Comparison of ENCODE assay signal across 34 cellular contexts in genomic region chr15:34659056-34659455, GRCh38.
"Had no signal": no experiment of that assay in that cellular context is flagged by ENCODE, and none has a peak within 500 bp of the region (broad histone marks: within the 10 kb centered on the region; RNA-seq: fewer than 3 reads in every experiment).

No MANE protein-coding gene starts in this region.

- H3K27me3 ChIP-seq: ascending aorta, cardiac muscle cell had no signal

- H3K4me1 ChIP-seq: ascending aorta had no signal

- ATAC-seq: activated CD8-positive, alpha-beta T cell treated with anti-CD3 and anti-CD28 coated beads for 36 hours; activated naive CD8-positive, alpha-beta T cell treated with anti-CD3 and anti-CD28 coated beads, Interleukin-2, amount 50 U/mL, for 24 hours; T-cell; T-helper 17 cell had no signal

- H3K36me3 ChIP-seq: ascending aorta, cardiac muscle cell had no signal

- H3K4me3 ChIP-seq: ascending aorta, cardiac muscle cell had no signal

- H3K9me3 Mint-ChIP-seq: activated B cell treated with CpG ODN at 0.5 μM for 24 hours; activated CD4-positive, alpha-beta memory T cell treated with anti-CD3 and anti-CD28 coated beads for 36 hours; activated CD4-positive, alpha-beta T cell treated with anti-CD3 and anti-CD28 coated beads, Interleukin-2, amount 10 ng/mL, durations not matched to agents 24 days and 14 days; activated CD8-positive, alpha-beta T cell treated with anti-CD3 and anti-CD28 coated beads for 36 hours; activated naive CD4-positive, alpha-beta T cell treated with anti-CD3 and anti-CD28 coated beads, Interleukin-2, amount 10 ng/mL, durations not matched to agents 7 days and 5 days; activated naive CD4-positive, alpha-beta T cell treated with anti-CD3 and anti-CD28 coated beads, Interleukin-2, amount 50 U/mL, for 24 hours; activated naive CD8-positive, alpha-beta T cell treated with anti-CD3 and anti-CD28 coated beads, Interleukin-2, amount 10 ng/mL, durations not matched to agents 7 days and 5 days; activated naive CD8-positive, alpha-beta T cell treated with anti-CD3 and anti-CD28 coated beads, Interleukin-2, amount 50 U/mL, for 24 hours; activated T-cell treated with anti-CD3 and anti-CD28 coated beads, Interleukin-2, amount 50 U/mL, for 24 hours; activated T-helper 2 cell treated with anti-CD3 and anti-CD28 coated beads, Interferon-gamma antibody, Interleukin-2, Interleukin-4, amounts not matched to agents 10 μg/mL and 5 μg/mL and 100 μg/mL, durations not matched to agents 14 hours and 24 hours and 36 hours; central memory CD8-positive, alpha-beta T cell; T-cell had no signal

- H3K27ac Mint-ChIP-seq: activated B cell treated with CpG ODN at 0.5 μM for 24 hours; activated CD4-positive, alpha-beta memory T cell treated with anti-CD3 and anti-CD28 coated beads for 36 hours; activated CD4-positive, alpha-beta T cell treated with anti-CD3 and anti-CD28 coated beads, Interleukin-2, amount 10 ng/mL, durations not matched to agents 24 days and 14 days; activated CD8-positive, alpha-beta T cell treated with anti-CD3 and anti-CD28 coated beads for 36 hours; activated naive CD4-positive, alpha-beta T cell treated with anti-CD3 and anti-CD28 coated beads, Interleukin-2, amount 10 ng/mL, durations not matched to agents 7 days and 5 days; activated naive CD4-positive, alpha-beta T cell treated with anti-CD3 and anti-CD28 coated beads, Interleukin-2, amount 50 U/mL, for 24 hours; activated naive CD8-positive, alpha-beta T cell; activated naive CD8-positive, alpha-beta T cell treated with anti-CD3 and anti-CD28 coated beads, Interleukin-2, amount 10 ng/mL, durations not matched to agents 7 days and 5 days; activated naive CD8-positive, alpha-beta T cell treated with anti-CD3 and anti-CD28 coated beads, Interleukin-2, amount 50 U/mL, for 24 hours; activated T-cell treated with anti-CD3 and anti-CD28 coated beads, Interleukin-2, amount 50 U/mL, for 24 hours; activated T-helper 2 cell treated with anti-CD3 and anti-CD28 coated beads, Interferon-gamma antibody, Interleukin-2, Interleukin-4, amounts not matched to agents 10 μg/mL and 5 μg/mL and 100 μg/mL, durations not matched to agents 14 hours and 24 hours and 36 hours; brain; T-cell; T-helper 17 cell had no signal

- H3K4me3 Mint-ChIP-seq: activated B cell treated with CpG ODN at 0.5 μM for 24 hours; activated CD4-positive, alpha-beta memory T cell treated with anti-CD3 and anti-CD28 coated beads for 36 hours; activated CD4-positive, alpha-beta T cell treated with anti-CD3 and anti-CD28 coated beads, Interleukin-2, amount 10 ng/mL, durations not matched to agents 24 days and 14 days; activated CD8-positive, alpha-beta T cell treated with anti-CD3 and anti-CD28 coated beads for 36 hours; activated naive CD4-positive, alpha-beta T cell treated with anti-CD3 and anti-CD28 coated beads, Interleukin-2, amount 10 ng/mL, durations not matched to agents 7 days and 5 days; activated naive CD4-positive, alpha-beta T cell treated with anti-CD3 and anti-CD28 coated beads, Interleukin-2, amount 50 U/mL, for 24 hours; activated naive CD8-positive, alpha-beta T cell; activated naive CD8-positive, alpha-beta T cell treated with anti-CD3 and anti-CD28 coated beads, Interleukin-2, amount 10 ng/mL, durations not matched to agents 7 days and 5 days; activated naive CD8-positive, alpha-beta T cell treated with anti-CD3 and anti-CD28 coated beads, Interleukin-2, amount 50 U/mL, for 24 hours; activated T-cell treated with anti-CD3 and anti-CD28 coated beads, Interleukin-2, amount 50 U/mL, for 24 hours; brain; central memory CD8-positive, alpha-beta T cell; T-cell; T-helper 17 cell had no signal

- H3K27ac ChIP-seq: ascending aorta, cardiac muscle cell, VCaP had no signal

- FAIRE-seq: bronchial epithelial cell, TTC549 had no signal

- H3K27me3 Mint-ChIP-seq: brain had no signal

- DNase-seq: activated B cell treated with CpG ODN at 0.5 μM for 24 hours; activated CD4-positive, alpha-beta memory T cell treated with anti-CD3 and anti-CD28 coated beads for 36 hours; activated CD4-positive, alpha-beta T cell treated with anti-CD3 and anti-CD28 coated beads for 4 hours; activated CD4-positive, alpha-beta T cell treated with anti-CD3 and anti-CD28 coated beads, Interleukin-2, amount 10 ng/mL, durations not matched to agents 24 days and 14 days; activated CD4-positive, alpha-beta T cell treated with anti-CD3 and anti-CD28 coated beads, Interleukin-2, amount 50 U/mL, for 1 hour; activated CD4-positive, alpha-beta T cell treated with anti-CD3 and anti-CD28 coated beads, Interleukin-2, amount 50 U/mL, for 4 hours; activated CD4-positive, CD25-positive, alpha-beta regulatory T cell treated with anti-CD3 and anti-CD28 coated beads, Interleukin-2, amount 50 U/mL, for 72 hours; activated CD8-positive, alpha-beta memory T cell treated with anti-CD3 and anti-CD28 coated beads, Interleukin-2, amount 50 U/mL, for 48 hours; activated CD8-positive, alpha-beta T cell treated with anti-CD3 and anti-CD28 coated beads for 36 hours; activated effector memory CD4-positive, alpha-beta T cell treated with Interleukin-2 at 50 U/mL for 16 hours; activated gamma-delta T cell; activated naive CD4-positive, alpha-beta T cell treated with anti-CD3 and anti-CD28 coated beads, Interleukin-2, amount 10 ng/mL, durations not matched to agents 7 days and 5 days; activated naive CD4-positive, alpha-beta T cell treated with Interleukin-2 at 50 U/mL for 16 hours; activated naive CD8-positive, alpha-beta T cell treated with anti-CD3 and anti-CD28 coated beads, Interleukin-2, amount 10 ng/mL, durations not matched to agents 7 days and 5 days; activated naive CD8-positive, alpha-beta T cell treated with anti-CD3 and anti-CD28 coated beads, Interleukin-2, amount 50 U/mL, for 24 hours; activated T-cell treated with anti-CD3 and anti-CD28 coated beads, Interleukin-2, amount 50 U/mL, for 24 hours; activated T-cell treated with anti-CD3 and anti-CD28 coated beads, Interleukin-2, amount 50 U/mL, for 48 hours; amygdala; anterior cingulate cortex; caudate nucleus; cerebellar nuclear complex; T-cell; T-helper 17 cell; T1000 had no signal

- H3K36me3 Mint-ChIP-seq: activated CD4-positive, alpha-beta memory T cell treated with anti-CD3 and anti-CD28 coated beads for 36 hours; activated naive CD4-positive, alpha-beta T cell treated with anti-CD3 and anti-CD28 coated beads, Interleukin-2, amount 10 ng/mL, durations not matched to agents 7 days and 5 days; activated naive CD4-positive, alpha-beta T cell treated with anti-CD3 and anti-CD28 coated beads, Interleukin-2, amount 50 U/mL, for 24 hours; activated naive CD8-positive, alpha-beta T cell; activated naive CD8-positive, alpha-beta T cell treated with anti-CD3 and anti-CD28 coated beads, Interleukin-2, amount 10 ng/mL, durations not matched to agents 7 days and 5 days; brain; T-cell had no signal

- H3K4me1 Mint-ChIP-seq: activated B cell treated with CpG ODN at 0.5 μM for 24 hours; activated CD4-positive, alpha-beta T cell treated with anti-CD3 and anti-CD28 coated beads, Interleukin-2, amount 10 ng/mL, durations not matched to agents 24 days and 14 days; activated naive CD4-positive, alpha-beta T cell treated with anti-CD3 and anti-CD28 coated beads, Interleukin-2, amount 10 ng/mL, durations not matched to agents 7 days and 5 days; activated naive CD4-positive, alpha-beta T cell treated with anti-CD3 and anti-CD28 coated beads, Interleukin-2, amount 50 U/mL, for 24 hours; activated naive CD8-positive, alpha-beta T cell treated with anti-CD3 and anti-CD28 coated beads, Interleukin-2, amount 10 ng/mL, durations not matched to agents 7 days and 5 days; activated naive CD8-positive, alpha-beta T cell treated with anti-CD3 and anti-CD28 coated beads, Interleukin-2, amount 50 U/mL, for 24 hours; brain; central memory CD8-positive, alpha-beta T cell; T-cell; T-helper 17 cell had no signal

- H3K9me3 ChIP-seq: ascending aorta had no signal
